ENCODE assay signal across 1 cellular context in genomic region chr10:91061608-91062007, GRCh38.
TF ChIP-seq lines count a peak whose summit lies in the region.

No MANE protein-coding gene starts in this region.

TF ChIP-seq in SK-N-SH treated with all-trans-retinoic acid at 6 μM for 48 hours, 23 proteins besides CTCF, POLR2A, EP300 and RAD21 (continued from another document):
- TF ChIP-seq, protein P1, sequence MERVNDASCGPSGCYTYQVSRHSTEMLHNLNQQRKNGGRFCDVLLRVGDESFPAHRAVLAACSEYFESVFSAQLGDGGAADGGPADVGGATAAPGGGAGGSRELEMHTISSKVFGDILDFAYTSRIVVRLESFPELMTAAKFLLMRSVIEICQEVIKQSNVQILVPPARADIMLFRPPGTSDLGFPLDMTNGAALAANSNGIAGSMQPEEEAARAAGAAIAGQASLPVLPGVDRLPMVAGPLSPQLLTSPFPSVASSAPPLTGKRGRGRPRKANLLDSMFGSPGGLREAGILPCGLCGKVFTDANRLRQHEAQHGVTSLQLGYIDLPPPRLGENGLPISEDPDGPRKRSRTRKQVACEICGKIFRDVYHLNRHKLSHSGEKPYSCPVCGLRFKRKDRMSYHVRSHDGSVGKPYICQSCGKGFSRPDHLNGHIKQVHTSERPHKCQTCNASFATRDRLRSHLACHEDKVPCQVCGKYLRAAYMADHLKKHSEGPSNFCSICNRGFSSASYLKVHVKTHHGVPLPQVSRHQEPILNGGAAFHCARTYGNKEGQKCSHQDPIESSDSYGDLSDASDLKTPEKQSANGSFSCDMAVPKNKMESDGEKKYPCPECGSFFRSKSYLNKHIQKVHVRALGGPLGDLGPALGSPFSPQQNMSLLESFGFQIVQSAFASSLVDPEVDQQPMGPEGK (CRISPR knock-in tag; IDR thresholded peaks at IDR 0.05; ENCODE audit: borderline replicate concordance), result no peak
- TF ChIP-seq TCF4 (CRISPR knock-in tag; IDR thresholded peaks at IDR 0.05; ENCODE audit: borderline replicate concordance) (no peak), OSR1 (CRISPR knock-in tag; IDR thresholded peaks at IDR 0.05) (no peak), ISL1 (CRISPR knock-in tag; IDR thresholded peaks at IDR 0.05) (no peak), ZC3H10 (CRISPR knock-in tag; IDR thresholded peaks at IDR 0.05) (no peak)
